Comparison of ENCODE assay signal across 10 cellular contexts in the genomic region with DNA sequence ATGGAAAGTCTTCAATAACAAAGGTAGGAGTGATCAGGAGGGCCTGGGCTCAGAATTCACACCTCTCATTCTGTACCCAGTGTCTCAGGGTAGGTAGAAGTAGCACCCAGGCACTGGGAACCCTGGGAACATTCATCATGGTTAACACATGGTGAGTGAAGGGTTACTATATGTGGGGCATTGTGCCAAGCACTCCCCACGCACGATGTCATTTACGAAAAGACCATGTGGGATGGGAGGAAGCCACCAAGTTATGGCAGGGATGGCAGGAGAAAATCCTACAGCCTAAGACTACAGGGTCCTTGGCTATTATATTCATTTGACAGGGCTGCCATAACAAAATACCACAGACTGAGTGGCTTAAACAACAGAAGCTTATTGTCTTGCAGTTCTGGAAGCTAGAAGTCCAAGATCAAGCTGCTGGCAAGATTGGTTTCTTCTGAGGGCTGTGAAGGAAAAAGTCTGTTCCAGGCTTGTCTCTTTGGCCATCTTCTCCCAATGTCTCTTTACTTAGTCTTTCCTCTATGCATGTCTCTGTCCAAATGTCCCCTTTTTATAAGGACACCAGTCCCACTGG. TPM values are rescaled to one million over a fixed set of nuclear protein-coding genes. Genes with fewer than 3 reads are reported as not detected.
DNase-seq lines count a peak whose midpoint lies in the region; ATAC-seq and TF ChIP-seq lines count a peak whose summit lies in the region.
"Had no signal": no experiment of that assay in that cellular context is flagged by ENCODE, and none has a peak within 500 bp of the region (broad histone marks: within the 10 kb centered on the region; RNA-seq: fewer than 3 reads in every experiment).

No MANE protein-coding gene starts in this region.

- intact Hi-C loops in tibial artery (cut with DNase I; ENCODE audit: low total_unique reads), result loop anchor here (10.0 kb wide), 1 partner anchor 261 kb away; no protein-coding TSS in a partner anchor

- no peak for ATAC-seq in activated T-cell treated with anti-CD3 and anti-CD28 coated beads, Interleukin-2, amount 50 U/mL, for 72 hours (replicated peaks in 1 of 2)
- ATAC-seq in activated T-cell treated with anti-CD3 and anti-CD28 coated beads, Interleukin-2, amount 50 U/mL, for 4 hours, result no peak
- ATAC-seq in naive B cell (ENCODE audit: low read depth in 2 of 2) (no peak), HG02642 (IDR thresholded peaks at IDR 0.05; ENCODE audit: poor library complexity, unreplicated experiment) (no peak), HG03280 (IDR thresholded peaks at IDR 0.05; ENCODE audit: unreplicated experiment) (no peak)

- no peak overlapping the region for H3K4me3 ChIP-seq in tibial artery

- H3K36me3 Mint-ChIP-seq in activated T-cell treated with anti-CD3 and anti-CD28 coated beads, Interleukin-2, amount 50 U/mL, for 72 hours (ENCODE audit: insufficient read depth in 2 of 2), result no peaks in the 10 kb centered on the region
- no peaks in the 10 kb centered on the region for H3K36me3 Mint-ChIP-seq in activated T-cell treated with anti-CD3 and anti-CD28 coated beads, Interleukin-2, amount 50 U/mL, for 4 hours (ENCODE audit: insufficient read depth)
- H3K36me3 Mint-ChIP-seq in brain (no peaks in the 10 kb centered on the region), naive B cell (no peaks in the 10 kb centered on the region)

- no peaks in the 10 kb centered on the region for H3K9me3 Mint-ChIP-seq in activated T-cell treated with anti-CD3 and anti-CD28 coated beads, Interleukin-2, amount 50 U/mL, for 72 hours
- H3K9me3 Mint-ChIP-seq in activated T-cell treated with anti-CD3 and anti-CD28 coated beads, Interleukin-2, amount 50 U/mL, for 4 hours, result no peaks in the 10 kb centered on the region
- H3K9me3 Mint-ChIP-seq in brain (peaks cover 0 to 7% (median 0%) of the 10 kb centered on the region in 5 experiments), naive B cell (no peaks in the 10 kb centered on the region)

- no peak for TF ChIP-seq CTCF in brain (conservative IDR thresholded peaks at IDR 0.05)
- TF ChIP-seq CTCF in tibial artery (IDR thresholded peaks at IDR 0.05), result no peak

- H3K9me3 ChIP-seq in tibial artery, result no peaks in the 10 kb centered on the region

- H3K4me1 ChIP-seq in tibial artery, result peaks cover 7 to 98% (median 88%) of the 10 kb centered on the region in 4 donors

- H3K4me3 Mint-ChIP-seq in activated T-cell treated with anti-CD3 and anti-CD28 coated beads, Interleukin-2, amount 50 U/mL, for 72 hours, result peak overlapping the region; percentile 43 to 56
- no peak overlapping the region for H3K4me3 Mint-ChIP-seq in activated T-cell treated with anti-CD3 and anti-CD28 coated beads, Interleukin-2, amount 50 U/mL, for 4 hours
- H3K4me3 Mint-ChIP-seq in brain, result peak overlapping the region in 3 of 5 experiments; percentile 6 to 42 (median 11)
- peak overlapping the region in 5 of 8 donors; percentile 19 to 75 (median 56) for H3K4me3 Mint-ChIP-seq in naive B cell

- no peaks in the 10 kb centered on the region for H3K36me3 ChIP-seq in tibial artery

- H3K27me3 ChIP-seq in tibial artery, result no peaks in the 10 kb centered on the region

- H3K27ac Mint-ChIP-seq in activated T-cell treated with anti-CD3 and anti-CD28 coated beads, Interleukin-2, amount 50 U/mL, for 72 hours, result peak overlapping the region; percentile 97
- peak overlapping the region; percentile 85 to 97 (median 96) for H3K27ac Mint-ChIP-seq in brain
- H3K27ac Mint-ChIP-seq in naive B cell, result peak overlapping the region in 5 of 6 donors; percentile 42 to 93 (median 88)

- H3K27me3 Mint-ChIP-seq in activated T-cell treated with anti-CD3 and anti-CD28 coated beads, Interleukin-2, amount 50 U/mL, for 72 hours (ENCODE audit: low read depth), result no peaks in the 10 kb centered on the region
- no peaks in the 10 kb centered on the region for H3K27me3 Mint-ChIP-seq in activated T-cell treated with anti-CD3 and anti-CD28 coated beads, Interleukin-2, amount 50 U/mL, for 4 hours (ENCODE audit: low read depth)
- H3K27me3 Mint-ChIP-seq in brain (no peaks in the 10 kb centered on the region), naive B cell (no peaks in the 10 kb centered on the region)

- H3K4me1 Mint-ChIP-seq in activated T-cell treated with anti-CD3 and anti-CD28 coated beads, Interleukin-2, amount 50 U/mL, for 72 hours (ENCODE audit: low read depth), result peaks cover 93% of the 10 kb centered on the region
- peaks cover 86% of the 10 kb centered on the region for H3K4me1 Mint-ChIP-seq in activated T-cell treated with anti-CD3 and anti-CD28 coated beads, Interleukin-2, amount 50 U/mL, for 4 hours (ENCODE audit: low read depth)
- H3K4me1 Mint-ChIP-seq in brain (peaks cover 80% of the 10 kb centered on the region), naive B cell (peaks cover 69 to 95% (median 87%) of the 10 kb centered on the region in 3 donors)

- H3K27ac ChIP-seq in tibial artery, result peak overlapping the region; percentile 85 to 91

- no peak for DNase-seq in activated T-cell treated with anti-CD3 and anti-CD28 coated beads, Interleukin-2, amount 50 U/mL, for 72 hours
- DNase-seq in activated T-cell treated with anti-CD3 and anti-CD28 coated beads, Interleukin-2, amount 50 U/mL, for 4 hours, result no peak
- no peak for DNase-seq in naive B cell
- DNase-seq in tibial artery, result no peak
- DNase-seq in NCI-H69 (lab: John Stamatoyannopoulos, UW), result no peak
- DNase-seq: NCI-H1105 treated with DMSO at 0.1 percent for 48 hours, SHP77 treated with DMSO at 0.1 percent for 48 hours had no signal

RNA-seq across cellular contexts. Expression of gene DDIT4, which starts 27.7 kb away (rescaled TPM):
- total RNA-seq in activated T-cell treated with anti-CD3 and anti-CD28 coated beads, Interleukin-2, amount 50 U/mL, for 72 hours, result 1,000 to 10,000 TPM; 1,119 to 1,202 TPM
- total RNA-seq in activated T-cell treated with anti-CD3 and anti-CD28 coated beads, Interleukin-2, amount 50 U/mL, for 4 hours, result 100 to 1,000 TPM; 240 to 268 (median 263) TPM
- polyA plus RNA-seq in brain (ENCODE audit: insufficient read depth, low read depth, low replicate concordance) (121 TPM), naive B cell (ENCODE audit: low read depth in 6 of 6) (100 to 1,000 TPM in 1 of 6 donors, 10 to 100 TPM in 5; 22.6 to 124 (median 78.2) TPM)

RNA-seq across cellular contexts. Expression of gene ASCC1, which starts 30.0 kb away (rescaled TPM):
- 10 to 100 TPM; 81.2 to 84.3 TPM for total RNA-seq in activated T-cell treated with anti-CD3 and anti-CD28 coated beads, Interleukin-2, amount 50 U/mL, for 72 hours
- 10 to 100 TPM; 33.8 to 37.0 (median 34.3) TPM for total RNA-seq in activated T-cell treated with anti-CD3 and anti-CD28 coated beads, Interleukin-2, amount 50 U/mL, for 4 hours
- polyA plus RNA-seq in brain (ENCODE audit: insufficient read depth, low read depth, low replicate concordance), result 43.6 TPM
- 10 to 100 TPM; 43.8 to 69.0 (median 48.4) TPM for polyA plus RNA-seq in naive B cell (ENCODE audit: low read depth in 6 of 6)

RNA-seq across cellular contexts. Expression of gene ANAPC16, which starts 30.2 kb away (rescaled TPM):
- 100 to 1,000 TPM; 183 to 197 TPM for total RNA-seq in activated T-cell treated with anti-CD3 and anti-CD28 coated beads, Interleukin-2, amount 50 U/mL, for 72 hours
- total RNA-seq in activated T-cell treated with anti-CD3 and anti-CD28 coated beads, Interleukin-2, amount 50 U/mL, for 4 hours, result 10 to 100 TPM; 83.5 to 86.9 (median 84.3) TPM
- 79.8 TPM for polyA plus RNA-seq in brain (ENCODE audit: insufficient read depth, low read depth, low replicate concordance)
- 100 to 1,000 TPM; 485 to 708 (median 561) TPM for polyA plus RNA-seq in naive B cell (ENCODE audit: low read depth in 6 of 6)

Comparison
In these comparisons a context has a peak if more than half of its experiments do, and no peak if none do; other contexts are left out.
1. RNA of gene DDIT4, which starts 27.7 kb away (total RNA-seq): 1,119 to 1,202 TPM in activated T-cell treated with anti-CD3 and anti-CD28 coated beads, Interleukin-2, amount 50 U/mL, for 72 hours; 240 to 268 TPM in activated T-cell treated with anti-CD3 and anti-CD28 coated beads, Interleukin-2, amount 50 U/mL, for 4 hours; every median in the first group is over 4 times any median in the second.
2. Peak in every context shown above with its lines, with median percentiles within 50 percentile points of each other: H3K27ac Mint-ChIP-seq.